In the genomic region with DNA sequence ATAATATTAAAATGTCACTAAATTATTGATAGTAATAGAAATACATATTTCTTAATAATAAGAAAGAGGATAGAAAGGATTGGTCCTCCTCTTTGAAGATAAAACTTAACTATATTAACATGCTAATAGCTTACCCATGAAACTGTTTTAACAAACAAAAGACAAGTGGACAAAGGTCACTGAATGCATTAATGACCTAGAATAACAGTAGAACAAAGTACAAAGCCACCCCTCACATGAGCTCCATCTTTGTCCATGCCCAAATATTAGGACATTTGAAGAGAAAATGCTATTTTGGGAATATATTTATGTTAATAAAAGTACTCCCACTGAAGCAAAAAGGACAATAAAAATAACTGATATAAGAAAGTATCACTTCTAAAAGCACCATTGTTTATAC, we compare ENCODE assay signal across 16 cellular contexts. TPM values are rescaled to one million over a fixed set of nuclear protein-coding genes. Genes with fewer than 3 reads are reported as not detected.
DNase-seq lines count a peak whose midpoint lies in the region; ATAC-seq and TF ChIP-seq lines count a peak whose summit lies in the region.
"Had no signal": no experiment of that assay in that cellular context is flagged by ENCODE, and none has a peak within 500 bp of the region (broad histone marks: within the 10 kb centered on the region; RNA-seq: fewer than 3 reads in every experiment).

No MANE protein-coding gene starts in this region.

- no peak for ATAC-seq in RWPE2 (ENCODE audit: low read depth)
- ATAC-seq in left lobe of liver: peak; percentile 73
- ATAC-seq in memory B cell (ENCODE audit: low read depth): no peak
- ATAC-seq in HG03442 (IDR thresholded peaks at IDR 0.05; ENCODE audit: unreplicated experiment): no peak
- no peak for ATAC-seq in HG03521 (IDR thresholded peaks at IDR 0.05; ENCODE audit: unreplicated experiment)

- peaks cover 21% of the 10 kb centered on the region for H3K36me3 Mint-ChIP-seq in memory B cell

- H3K27ac ChIP-seq in 22Rv1: peak overlapping the region; percentile 2; the same call in 1 of the 2 replicates
- peak overlapping the region; percentile 4 for H3K27ac ChIP-seq in RWPE2 (ENCODE audit: poor library complexity, severe bottlenecking)
- no peak overlapping the region for H3K27ac ChIP-seq in substantia nigra (ENCODE audit: low read depth, low read length, poor library complexity, severe bottlenecking)
- H3K27ac ChIP-seq: C4-2B had no signal

- H3K4me3 ChIP-seq in RWPE2 (ENCODE audit: severe bottlenecking): no peak overlapping the region

- peak overlapping the region; percentile 84 for H3K27ac Mint-ChIP-seq in memory B cell
- H3K27ac Mint-ChIP-seq: CD4-positive, alpha-beta T cell had no signal

- H3K9me3 ChIP-seq in RWPE2 (ENCODE audit: severe bottlenecking): no peaks in the 10 kb centered on the region
- H3K9me3 ChIP-seq: Caco-2 had no signal

- H3K4me1 Mint-ChIP-seq in memory B cell: peaks cover 6% of the 10 kb centered on the region

- no peaks in the 10 kb centered on the region for H3K27me3 Mint-ChIP-seq in memory B cell
- H3K27me3 Mint-ChIP-seq: CD4-positive, alpha-beta T cell had no signal

- H3K9me3 Mint-ChIP-seq in memory B cell: no peaks in the 10 kb centered on the region
- H3K9me3 Mint-ChIP-seq: CD4-positive, alpha-beta T cell had no signal

- peaks cover 54% of the 10 kb centered on the region for H3K36me3 ChIP-seq in RWPE2 (ENCODE audit: low read depth)

- peaks cover 5% of the 10 kb centered on the region for H3K4me1 ChIP-seq in RWPE2 (ENCODE audit: insufficient read depth, poor library complexity, severe bottlenecking)

- TF ChIP-seq CTCF in 22Rv1 (IDR thresholded peaks at IDR 0.05) (no peak), RWPE2 (IDR thresholded peaks at IDR 0.05; ENCODE audit: poor library complexity, severe bottlenecking) (no peak)

- H3K27me3 ChIP-seq in RWPE2 (ENCODE audit: insufficient read depth, poor library complexity, severe bottlenecking): no peaks in the 10 kb centered on the region

- DNase-seq in RWPE2 (ENCODE audit: low spot score) (no peak), left lobe of liver (ENCODE audit: low spot score) (no peak), memory B cell (ENCODE audit: low spot score in 2 of 2) (no peak), NCI-H187 (lab: John Stamatoyannopoulos, UW) (no peak), substantia nigra (lab: John Stamatoyannopoulos, UW) (no peak)
- DNase-seq: ACHN; Caco-2; CD4-positive, alpha-beta T cell; DMS79 treated with DMSO at 0.1 percent for 48 hours; GF-D8; GOT3; H9 had no signal

- H3K4me3 Mint-ChIP-seq in memory B cell: no peak overlapping the region
- H3K4me3 Mint-ChIP-seq: CD4-positive, alpha-beta T cell; H9 had no signal

RNA-seq across cellular contexts. Expression of gene SLC22A5, which starts 34.1 kb away (rescaled TPM):
- 8.8 TPM for total RNA-seq in left lobe of liver

RNA-seq across cellular contexts. Expression of gene SLC22A4, which starts 41.2 kb away (rescaled TPM):
- 0.20 TPM for total RNA-seq in left lobe of liver
